ENCODE assay signal across 1 cellular context in genomic region chr16:47026492-47026891, GRCh38.
TF ChIP-seq lines count a peak whose summit lies in the region.

No MANE protein-coding gene starts in this region.

TF ChIP-seq in K562, 482 proteins besides CTCF, POLR2A, EP300 and RAD21 (continued from another document):
- TF ChIP-seq RREB1 (CRISPR knock-in tag; IDR thresholded peaks at IDR 0.05): no peak
